In the genomic region with DNA sequence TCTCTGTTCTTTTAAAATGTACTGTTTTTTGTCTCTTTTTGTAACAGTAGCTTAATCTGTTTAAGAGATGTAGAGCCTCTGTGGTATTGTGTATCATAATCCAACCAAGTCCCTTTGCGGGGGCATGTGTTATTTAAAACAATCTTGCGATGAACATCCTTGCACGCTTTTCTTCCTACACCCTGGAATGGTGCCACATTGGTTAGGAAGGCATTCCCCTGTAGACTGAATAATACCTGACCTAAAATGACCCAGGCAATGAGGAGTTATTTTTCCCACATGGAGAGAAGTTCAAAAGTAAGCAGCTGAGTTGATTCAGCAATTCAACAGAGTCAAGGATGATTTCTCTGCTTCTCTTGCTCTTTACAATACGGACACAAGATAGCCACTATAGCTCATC, we compare ENCODE assay signal across 25 cellular contexts.
"Had no signal": no experiment of that assay in that cellular context is flagged by ENCODE, and none has a peak within 500 bp of the region (broad histone marks: within the 10 kb centered on the region; RNA-seq: fewer than 3 reads in every experiment).

No MANE protein-coding gene starts in this region.

- H3K27ac ChIP-seq: gastrocnemius medialis, parathyroid adenoma, right lobe of liver, testis had no signal

- H3K36me3 ChIP-seq: gastrocnemius medialis, right lobe of liver had no signal

- H3K4me1 Mint-ChIP-seq: brain; memory B cell; stimulated activated naive B cell treated with anti-CD40 and anti-IgM and Interleukin-4, amounts not matched to agents 10 μg/mL and 1 μg/mL and 100 μg/mL, for 72 hours; WTC11 had no signal

- H3K27me3 ChIP-seq: gastrocnemius medialis, testis had no signal

- H3K9me3 ChIP-seq: gastrocnemius medialis, right lobe of liver, testis had no signal

- H3K9me3 Mint-ChIP-seq: activated naive CD8-positive, alpha-beta T cell treated with anti-CD3 and anti-CD28 coated beads, Interleukin-2, amount 10 ng/mL, durations not matched to agents 7 days and 5 days; effector memory CD8-positive, alpha-beta T cell; T-helper 1 cell treated with Interleukin-12 subunit alpha and Interleukin-12 subunit beta and Interleukin-4 antibody, amounts not matched to agents 30 μg/mL and 1 μg/mL, for 36 hours; WTC11 had no signal

- DNase-seq: activated naive CD4-positive, alpha-beta T cell treated with Interleukin-2 at 50 U/mL for 16 hours; activated naive CD8-positive, alpha-beta T cell treated with anti-CD3 and anti-CD28 coated beads, Interleukin-2, amount 10 ng/mL, durations not matched to agents 7 days and 5 days; activated T-cell treated with anti-CD3 and anti-CD28 coated beads, Interleukin-2, amount 50 U/mL, for 48 hours; amygdala; caudate nucleus; effector memory CD8-positive, alpha-beta T cell; gastrocnemius medialis; hypothalamus; left cardiac atrium; nephron progenitor cell; stimulated activated CD4-positive, alpha-beta T cell treated with anti-CD3 and anti-CD28 coated beads, Interleukin-15, amount 100 ng/mL, for 24 hours; stimulated activated naive B cell treated with anti-CD40 and anti-IgM and Interleukin-4, amounts not matched to agents 10 μg/mL and 1 μg/mL and 100 μg/mL, for 72 hours; T1000; testis; trophoblast cell had no signal

- H3K4me3 ChIP-seq: gastrocnemius medialis, right lobe of liver, smooth muscle cell, testis had no signal

- H3K4me3 Mint-ChIP-seq: activated naive CD8-positive, alpha-beta T cell treated with anti-CD3 and anti-CD28 coated beads, Interleukin-2, amount 10 ng/mL, durations not matched to agents 7 days and 5 days; brain; effector memory CD8-positive, alpha-beta T cell; memory B cell; nephron progenitor cell; stimulated activated naive B cell treated with anti-CD40 and anti-IgM and Interleukin-4, amounts not matched to agents 10 μg/mL and 1 μg/mL and 100 μg/mL, for 72 hours; T-helper 1 cell treated with Interleukin-12 subunit alpha and Interleukin-12 subunit beta and Interleukin-4 antibody, amounts not matched to agents 30 μg/mL and 1 μg/mL, for 36 hours; WTC11 had no signal

- H3K4me2 ChIP-seq: smooth muscle cell had no signal

- H3K9ac ChIP-seq: parathyroid adenoma had no signal

- H3K27me3 Mint-ChIP-seq: effector memory CD8-positive, alpha-beta T cell had no signal

- H3K4me1 ChIP-seq: gastrocnemius medialis, parathyroid adenoma, right lobe of liver, testis had no signal

- FAIRE-seq: colon, endothelial cell of umbilical vein had no signal

- ATAC-seq: effector memory CD8-positive, alpha-beta T cell; esophagus mucosa; right lobe of liver; stimulated activated naive B cell treated with anti-CD40 and anti-IgM and Interleukin-4, amounts not matched to agents 10 μg/mL and 1 μg/mL and 100 μg/mL, for 72 hours; WTC11 had no signal

- H2AFZ ChIP-seq: parathyroid adenoma had no signal

- H3K27ac Mint-ChIP-seq: activated naive CD8-positive, alpha-beta T cell treated with anti-CD3 and anti-CD28 coated beads, Interleukin-2, amount 10 ng/mL, durations not matched to agents 7 days and 5 days; brain; effector memory CD8-positive, alpha-beta T cell; memory B cell; nephron progenitor cell; stimulated activated naive B cell treated with anti-CD40 and anti-IgM and Interleukin-4, amounts not matched to agents 10 μg/mL and 1 μg/mL and 100 μg/mL, for 72 hours; T-helper 1 cell treated with Interleukin-12 subunit alpha and Interleukin-12 subunit beta and Interleukin-4 antibody, amounts not matched to agents 30 μg/mL and 1 μg/mL, for 36 hours; WTC11 had no signal

- H3K36me3 Mint-ChIP-seq: activated naive CD8-positive, alpha-beta T cell treated with anti-CD3 and anti-CD28 coated beads, Interleukin-2, amount 10 ng/mL, durations not matched to agents 7 days and 5 days; brain; memory B cell; stimulated activated naive B cell treated with anti-CD40 and anti-IgM and Interleukin-4, amounts not matched to agents 10 μg/mL and 1 μg/mL and 100 μg/mL, for 72 hours; WTC11 had no signal

- H3K79me2 ChIP-seq: parathyroid adenoma had no signal
